Comparison of ENCODE assay signal across 8 cellular contexts in the genomic region with DNA sequence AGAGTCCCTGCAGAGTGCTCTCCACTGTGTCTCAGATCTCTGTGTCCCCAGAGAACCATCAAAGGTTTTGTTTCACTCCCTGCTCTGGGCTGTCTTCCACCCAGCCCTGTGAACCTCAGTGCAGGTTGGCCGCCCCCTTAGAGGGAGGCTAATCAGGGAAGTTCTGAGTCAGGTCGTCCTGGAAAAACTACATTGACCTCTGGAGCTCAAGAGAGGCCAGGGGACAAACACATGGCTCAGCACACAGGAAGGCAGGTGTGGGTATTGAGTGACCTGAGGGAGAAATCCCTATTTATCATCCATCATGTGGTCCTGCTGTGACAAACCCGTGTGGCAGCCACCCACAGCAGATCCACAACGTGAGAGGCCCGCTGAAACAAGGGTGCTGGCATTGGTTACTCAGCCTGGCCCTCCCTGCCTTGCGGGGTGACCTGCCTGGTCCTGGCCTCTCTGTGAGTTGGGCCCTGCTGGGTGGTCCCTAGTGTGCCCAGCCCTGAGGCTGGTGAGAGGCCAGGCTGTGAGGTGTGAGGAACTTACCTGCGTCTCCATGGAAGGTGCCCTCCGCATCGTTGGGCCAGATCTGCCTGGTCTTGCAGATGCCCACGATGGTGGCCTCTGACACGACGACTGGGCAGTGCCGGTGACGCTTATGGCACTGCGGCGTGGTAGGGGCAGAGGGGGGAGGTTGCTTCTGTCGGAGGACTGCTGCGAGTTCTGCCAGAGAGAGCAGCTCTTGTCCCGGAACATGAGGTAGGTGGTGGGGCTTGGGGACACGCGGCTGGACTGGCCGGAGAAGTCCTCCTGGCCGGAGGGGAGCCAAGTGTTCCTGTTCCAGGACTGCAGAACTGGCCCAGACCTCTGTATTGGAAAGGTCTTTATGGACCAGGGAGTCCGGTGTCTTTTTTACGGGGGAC. TPM values are rescaled to one million over a fixed set of nuclear protein-coding genes. Genes with fewer than 3 reads are reported as not detected.
DNase-seq lines count a peak whose midpoint lies in the region; ATAC-seq and TF ChIP-seq lines count a peak whose summit lies in the region.

No MANE protein-coding gene starts in this region.

- no peaks in the 10 kb centered on the region for H3K9me3 Mint-ChIP-seq in activated T-cell treated with anti-CD3 and anti-CD28 coated beads, Interleukin-2, amount 50 U/mL, for 24 hours

- peak overlapping the region in 9 of 10 donors; percentile 46 to 72 (median 64) for H3K4me3 ChIP-seq in heart right ventricle
- H3K4me3 ChIP-seq in retinal pigment epithelial cell (ENCODE audit: low read length): peak overlapping the region; percentile 40

- H3K4me1 Mint-ChIP-seq in activated T-cell treated with anti-CD3 and anti-CD28 coated beads, Interleukin-2, amount 50 U/mL, for 24 hours (ENCODE audit: low read depth): peaks cover 59% of the 10 kb centered on the region

- no peaks in the 10 kb centered on the region for H3K27me3 ChIP-seq in heart right ventricle

- DNase-seq in activated T-cell treated with anti-CD3 and anti-CD28 coated beads for 24 hours (ENCODE audit: low read depth) (peak; percentile 4), activated T-cell treated with anti-CD3 and anti-CD28 coated beads for 4 hours (no peak), heart right ventricle (peak in 1 of 2 donors; percentile 34), retinal pigment epithelial cell (ENCODE audit: low read depth) (no peak), D341Med (ENCODE audit: low spot score) (no peak), hepatic stellate cell (ENCODE audit: low spot score) (no peak)
- DNase-seq in activated T-cell treated with anti-CD3 and anti-CD28 coated beads, Interleukin-2, amount 50 U/mL, for 24 hours: peak; percentile 43

- peaks cover 9 to 55% (median 50%) of the 10 kb centered on the region in 9 donors for H3K4me1 ChIP-seq in heart right ventricle

- TF ChIP-seq CTCF in heart right ventricle (IDR thresholded peaks at IDR 0.05) (no peak), retinal pigment epithelial cell (conservative IDR thresholded peaks at IDR 0.05; ENCODE audit: low read depth, low read length) (no peak)

- peak overlapping the region; percentile 6 to 71 (median 66) for H3K27ac ChIP-seq in heart right ventricle

- peaks cover 0 to 18% (median 11%) of the 10 kb centered on the region in 11 donors for H3K9me3 ChIP-seq in heart right ventricle

- WGBS in heart right ventricle, 2 donors: 39 to 47% methylated on average over 25 of the region's 25 CpGs

- H3K36me3 Mint-ChIP-seq in activated T-cell treated with anti-CD3 and anti-CD28 coated beads, Interleukin-2, amount 50 U/mL, for 24 hours (ENCODE audit: low read depth): peaks cover 26% of the 10 kb centered on the region

- peak overlapping the region; percentile 72 for H3K4me3 Mint-ChIP-seq in activated T-cell treated with anti-CD3 and anti-CD28 coated beads, Interleukin-2, amount 50 U/mL, for 24 hours

- H3K27ac Mint-ChIP-seq in activated T-cell treated with anti-CD3 and anti-CD28 coated beads, Interleukin-2, amount 50 U/mL, for 24 hours: peak overlapping the region; percentile 67

- intact Hi-C loops in heart right ventricle (cut with DNase I): loop anchor here (1.0 to 10.0 kb wide), 14 partner anchors 38 to 345 kb away; no protein-coding TSS in a partner anchor

- no peaks in the 10 kb centered on the region for H3K27me3 Mint-ChIP-seq in activated T-cell treated with anti-CD3 and anti-CD28 coated beads, Interleukin-2, amount 50 U/mL, for 24 hours

- H3K36me3 ChIP-seq in heart right ventricle: no peaks in the 10 kb centered on the region

- peak; percentile 10 to 48 (median 24) for ATAC-seq in heart right ventricle
- ATAC-seq in GM21360 (IDR thresholded peaks at IDR 0.05; ENCODE audit: unreplicated experiment): no peak

RNA-seq across cellular contexts. Expression of a gene that starts 0.7 kb away (rescaled TPM):
- total RNA-seq in heart right ventricle: 10 to 100 TPM; 15.2 to 33.4 (median 28.3) TPM
- 10 to 100 TPM; 10.9 to 20.1 TPM for polyA plus RNA-seq in heart right ventricle

RNA-seq across cellular contexts. Expression of a gene that starts 34.4 kb away (rescaled TPM):
- total RNA-seq in heart right ventricle: under 1 TPM; 0.15 to 1.00 (median 0.48) TPM
- under 1 TPM; 0.29 to 0.36 TPM for polyA plus RNA-seq in heart right ventricle

RNA-seq across cellular contexts. Expression of a gene that starts 37.8 kb away (rescaled TPM):
- total RNA-seq in heart right ventricle: under 1 TPM in 1 of 10 donors, not detected in 9; 0.21 TPM
- polyA plus RNA-seq in heart right ventricle: under 1 TPM in 1 of 2 donors, not detected in 1; 0.39 TPM

Comparison
In these comparisons a context has a peak if more than half of its experiments do, and no peak if none do; other contexts are left out.
1. DNase-seq: peak in activated T-cell treated with anti-CD3 and anti-CD28 coated beads for 24 hours (single experiment) and activated T-cell treated with anti-CD3 and anti-CD28 coated beads, Interleukin-2, amount 50 U/mL, for 24 hours (single experiment); none in activated T-cell treated with anti-CD3 and anti-CD28 coated beads for 4 hours (single experiment), retinal pigment epithelial cell (single experiment), D341Med (single experiment) and hepatic stellate cell (single experiment).